In the genomic region with DNA sequence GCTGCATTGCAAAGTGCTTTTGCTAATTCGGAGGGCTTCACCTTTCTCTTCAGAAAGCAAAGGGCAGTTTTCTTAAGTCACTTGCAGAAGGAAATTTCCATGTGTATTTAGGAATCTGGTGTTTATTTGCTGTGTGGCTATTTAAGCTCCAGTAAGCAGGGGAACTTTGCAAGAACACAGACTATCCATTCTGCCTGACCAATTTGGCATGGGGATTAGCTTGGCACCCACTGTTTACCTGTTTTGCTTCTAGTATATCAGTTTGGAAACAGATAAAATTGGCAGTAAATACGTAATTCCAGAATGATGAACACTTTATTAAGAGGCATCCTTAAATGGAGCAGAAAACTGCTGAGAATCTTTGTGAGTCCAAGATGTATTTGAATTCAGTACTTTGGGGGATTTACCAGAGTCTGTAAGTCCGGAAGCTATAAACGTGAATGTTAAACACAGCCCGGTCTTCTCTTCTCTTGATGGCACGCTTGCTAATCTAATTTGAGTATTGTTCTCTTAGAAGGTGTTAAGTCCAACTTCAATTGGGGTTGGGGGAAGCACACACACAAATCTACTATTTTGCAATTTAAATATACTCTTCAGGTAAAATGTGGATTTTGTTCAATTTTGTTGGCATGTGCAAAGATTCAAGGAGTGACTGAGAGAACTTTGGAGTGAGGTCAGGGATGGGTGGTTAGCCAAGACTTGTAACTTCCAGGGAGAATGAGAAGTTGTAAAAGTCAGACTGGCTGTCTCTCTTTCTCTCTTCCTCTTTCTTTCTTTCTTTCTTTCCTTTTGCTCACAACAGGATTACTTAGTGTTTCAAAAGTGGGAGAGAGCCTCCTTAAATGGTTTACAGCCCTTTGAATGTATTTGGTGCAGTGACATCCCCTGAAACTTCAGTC, we compare ENCODE assay signal across 8 cellular contexts. TPM values are rescaled to one million over a fixed set of nuclear protein-coding genes. Genes with fewer than 3 reads are reported as not detected.
DNase-seq lines count a peak whose midpoint lies in the region; ATAC-seq, FAIRE-seq and TF ChIP-seq lines count a peak whose summit lies in the region.

No MANE protein-coding gene starts in this region.

- intact Hi-C loops in HepG2 (cut with micrococcal nuclease; ENCODE audit: unreplicated experiment) (no loop called here), GM12878 (cut with micrococcal nuclease; ENCODE audit: unreplicated experiment) (no loop called here), vagina (cut with DNase I) (loop anchor here (5.0 to 10.0 kb wide), 2 partner anchors 164 to 397 kb away; no protein-coding TSS in a partner anchor)

- peak overlapping the region; percentile 29 to 48 for H3K9ac ChIP-seq in liver (ENCODE audit: low read depth in 1 of 2, low read length in 2 of 2)
- H3K9ac ChIP-seq in HepG2 (ENCODE audit: insufficient read depth, low read depth, low read length), result no peak overlapping the region
- H3K9ac ChIP-seq in GM12878 (ENCODE audit: control insufficient read depth, insufficient read depth, low read length), result peak overlapping the region; percentile 53

- TF ChIP-seq CTCF in liver (IDR thresholded peaks at IDR 0.05; ENCODE audit: low read depth, low read length, missing input control), result no peak
- no peak for TF ChIP-seq CTCF in HepG2 (CRISPR knock-in tag; IDR thresholded peaks at IDR 0.05)
- no peak for TF ChIP-seq CTCF in GM12878 (IDR thresholded peaks at IDR 0.05 in 2 of 3, conservative IDR thresholded peaks at IDR 0.05 in 1 of 3; ENCODE audit: control insufficient read depth in 2 of 3, extremely low read depth in 1 of 3, insufficient read depth in 1 of 3, low read depth in 3 of 3, low read length in 3 of 3)
- TF ChIP-seq CTCF in vagina (IDR thresholded peaks at IDR 0.05), result no peak

- no peaks in the 10 kb centered on the region for H3K36me3 ChIP-seq in liver (ENCODE audit: control insufficient read depth in 4 of 4, insufficient read depth in 3 of 4, low read depth in 1 of 4, low read length in 3 of 4)
- no peaks in the 10 kb centered on the region for H3K36me3 ChIP-seq in HepG2 (replicated peaks in 1 of 2; ENCODE audit: control insufficient read depth in 1 of 2, insufficient read depth in 2 of 2, low read length in 2 of 2)
- no peaks in the 10 kb centered on the region; a peak in 1 of 4 replicates for H3K36me3 ChIP-seq in GM12878 (ENCODE audit: control insufficient read depth in 2 of 2, insufficient read depth in 2 of 2, low read length in 1 of 2)
- no peaks in the 10 kb centered on the region for H3K36me3 ChIP-seq in mesodermal cell (ENCODE audit: control insufficient read depth, insufficient read depth, low read length)
- no peaks in the 10 kb centered on the region for H3K36me3 ChIP-seq in vagina

- TF ChIP-seq RAD21 in liver (IDR thresholded peaks at IDR 0.05) (no peak), HepG2 (CRISPR knock-in tag; IDR thresholded peaks at IDR 0.05) (no peak), GM12878 (IDR thresholded peaks at IDR 0.05; ENCODE audit: insufficient read depth, low read depth, low read length) (no peak)

- no peak for DNase-seq in HepG2 (ENCODE audit: low spot score)
- DNase-seq in GM12878 (ENCODE audit: low read depth, low spot score), result no peak
- no peak for DNase-seq in vagina (ENCODE audit: extremely low spot score in 2 of 2)
- DNase-seq in NCI-H524 treated with DMSO at 0.1 percent for 48 hours (lab: John Stamatoyannopoulos, UW), result no peak
- DNase-seq in amniotic stem cell (lab: John Stamatoyannopoulos, UW), result no peak
- no peak for DNase-seq in NCI-H1417 treated with DMSO at 0.1 percent for 48 hours (lab: John Stamatoyannopoulos, UW)

- in situ Hi-C loops in HepG2 (cut with HindIII; ENCODE audit: extremely low pct_ligation_motif_present, low pct_unique_long_range_greater_than_20kb), result no loop called here
- in situ Hi-C loops in GM12878 (cut with MboI), result no loop called here

- no peak for FAIRE-seq in HepG2 (lab: Jason Lieb, UNC)
- peak; percentile 31 for FAIRE-seq in GM12878 (lab: Jason Lieb, UNC)

- H3K4me1 ChIP-seq in liver (ENCODE audit: control insufficient read depth in 4 of 4, insufficient read depth in 4 of 4, low read length in 3 of 4) (peaks cover 8 to 32% (median 27%) of the 10 kb centered on the region in 4 donors), HepG2 (ENCODE audit: insufficient read depth, low read length) (peaks cover 20% of the 10 kb centered on the region), GM12878 (ENCODE audit: control insufficient read depth, insufficient read depth, low read length) (peaks cover 21% of the 10 kb centered on the region), mesodermal cell (ENCODE audit: control insufficient read depth, insufficient read depth, low read length, poor library complexity, severe bottlenecking) (peaks cover 20% of the 10 kb centered on the region), vagina (peaks cover 62% of the 10 kb centered on the region)

- no peak overlapping the region for H3K4me2 ChIP-seq in HepG2 (ENCODE audit: low read depth, low read length)
- H3K4me2 ChIP-seq in GM12878 (ENCODE audit: control insufficient read depth, insufficient read depth), result peak overlapping the region; percentile 83

- no peaks in the 10 kb centered on the region for H3K27me3 ChIP-seq in liver (ENCODE audit: control insufficient read depth in 4 of 4, insufficient read depth in 4 of 4, low read length in 3 of 4)
- H3K27me3 ChIP-seq in HepG2 (ENCODE audit: control insufficient read depth in 1 of 2, insufficient read depth in 2 of 2, low read length in 2 of 2), result peaks cover 0 to 65% of the 10 kb centered on the region in 2 experiments; a peak in 4 of 5 replicates
- no peaks in the 10 kb centered on the region for H3K27me3 ChIP-seq in GM12878 (replicated peaks in 1 of 2; ENCODE audit: control insufficient read depth in 2 of 2, insufficient read depth in 2 of 2, low read length in 1 of 2)
- no peaks in the 10 kb centered on the region for H3K27me3 ChIP-seq in vagina

- H3K27ac ChIP-seq in liver (ENCODE audit: low read depth in 1 of 2, low read length in 2 of 2), result peak overlapping the region; percentile 42 to 58
- H3K27ac ChIP-seq in HepG2 (ENCODE audit: extremely low read length, insufficient read depth, low read length), result no peak overlapping the region
- H3K27ac ChIP-seq in GM12878 (ENCODE audit: control insufficient read depth, insufficient read depth), result peak overlapping the region; percentile 77
- peak overlapping the region; percentile 64 for H3K27ac ChIP-seq in mesodermal cell (ENCODE audit: low read depth, low read length, severe bottlenecking)
- H3K27ac ChIP-seq in vagina, result peak overlapping the region; percentile 93

- 51% methylated on average over 6 of the region's 6 CpGs for WGBS in liver
- WGBS in HepG2 (ENCODE audit: low lambda C conversion rate), result 35% methylated on average over 6 of the region's 6 CpGs
- WGBS in GM12878 (ENCODE audit: insufficient coverage, insufficient replicate concordance, low lambda C conversion rate, missing lambda C conversion rate), result 1% methylated on average over 6 of the region's 6 CpGs
- 25 to 56% methylated on average over 1 to 2 of the region's 6 CpGs for WGBS in mesodermal cell (ENCODE audit: insufficient coverage in 2 of 2), 2 experiments

- no TSS peak for BruUV-seq in HepG2 (replicated peaks; lab: Mats Ljungman, UMichigan)
- BruUV-seq in GM12878 (replicated peaks; lab: Mats Ljungman, UMichigan), result no TSS peak

- SMC1A ChIA-PET in GM12878 (lab: Charles Lee; ENCODE audit: uncharacterized antibody, unreplicated experiment), result interaction anchor here (0.6 to 5.6 kb wide), 38 partner anchors 8 to 552 kb away, joined by 3 to 230 read pairs (median 4); no protein-coding TSS in a partner anchor

- ATAC-seq in HepG2, result no peak
- ATAC-seq in GM12878, result peak; percentile 53

- RAD21 ChIA-PET in GM12878 (lab: Charles Lee; ENCODE audit: unreplicated experiment), result interaction anchor here (0.7 to 6.7 kb wide), 32 partner anchors 8 to 1539 kb away, joined by 3 to 275 read pairs (median 6); partner anchors contain the start of gene COPS8

- TF ChIP-seq POLR2A in HepG2 (IDR thresholded peaks at IDR 0.05; ENCODE audit: insufficient read depth in 1 of 2, low read depth in 2 of 2, low read length in 2 of 2), result no peak
- TF ChIP-seq POLR2A in GM12878 (IDR thresholded peaks at IDR 0.05; ENCODE audit: low read depth, low read length), result no peak
- no peak for TF ChIP-seq POLR2A in vagina (IDR thresholded peaks at IDR 0.05)

- CTCF ChIA-PET in HepG2 (lab: Yijun Ruan, JAX; ENCODE audit: low intra/inter-chr PET ratio, low total read pairs), result no interaction called here
- CTCF ChIA-PET in GM12878 (lab: Yijun Ruan, JAX), result interaction anchor here (0.6 to 5.0 kb wide), 35 partner anchors 9 to 804 kb away, joined by 3 to 300 read pairs (median 5); no protein-coding TSS in a partner anchor

- H3K4me3 ChIP-seq in liver (ENCODE audit: low read depth in 1 of 3, low read length in 3 of 3), result peak overlapping the region; percentile 34 to 76 (median 64)
- H3K4me3 ChIP-seq in HepG2 (replicated peaks in 1 of 3; ENCODE audit: insufficient read depth in 1 of 3, low read depth in 2 of 3, low read length in 3 of 3), result no peak overlapping the region
- peak overlapping the region; percentile 73 for H3K4me3 ChIP-seq in GM12878
- peak overlapping the region; percentile 32 for H3K4me3 ChIP-seq in mesodermal cell (ENCODE audit: extremely low read depth, insufficient read depth, low read length, poor library complexity, severe bottlenecking)
- peak overlapping the region; percentile 53 to 69 for H3K4me3 ChIP-seq in vagina

- H2AFZ ChIP-seq in HepG2 (ENCODE audit: low read length) (no peak overlapping the region), GM12878 (ENCODE audit: control insufficient read depth, low read depth, low read length) (peak overlapping the region; percentile 19; the same call in 1 of the 2 replicates)

- H4K20me1 ChIP-seq in HepG2 (ENCODE audit: insufficient read depth, low read length), result no peaks in the 10 kb centered on the region
- H4K20me1 ChIP-seq in GM12878 (ENCODE audit: control insufficient read depth, insufficient read depth), result peaks cover 2% of the 10 kb centered on the region; the same call in 1 of the 2 replicates

- no peaks in the 10 kb centered on the region for H3K79me2 ChIP-seq in HepG2 (ENCODE audit: insufficient read depth, low read length)
- peaks cover 26% of the 10 kb centered on the region for H3K79me2 ChIP-seq in GM12878 (ENCODE audit: control insufficient read depth, insufficient read depth, low read length)

- H3K9me3 ChIP-seq in liver (ENCODE audit: control insufficient read depth in 4 of 4, low read length in 3 of 4) (no peaks in the 10 kb centered on the region), HepG2 (ENCODE audit: low read length) (no peaks in the 10 kb centered on the region), GM12878 (replicated peaks; ENCODE audit: control insufficient read depth, insufficient read depth, low read length) (no peaks in the 10 kb centered on the region), mesodermal cell (ENCODE audit: control insufficient read depth, low read length) (no peaks in the 10 kb centered on the region), vagina (no peaks in the 10 kb centered on the region)

- TF ChIP-seq EP300 in HepG2 (IDR thresholded peaks at IDR 0.05; ENCODE audit: low read depth in 2 of 2, low read length in 2 of 2), result no peak
- no peak for TF ChIP-seq EP300 in HepG2 (CRISPR knock-in tag; IDR thresholded peaks at IDR 0.05; ENCODE audit: borderline replicate concordance)
- no peak for TF ChIP-seq EP300 in GM12878 (IDR thresholded peaks at IDR 0.05; ENCODE audit: borderline replicate concordance in 1 of 2, control insufficient read depth in 1 of 2, low read depth in 2 of 2, low read length in 2 of 2)

- POLR2A ChIA-PET in HepG2 (lab: Yijun Ruan, JAX) (no interaction called here), GM12878 (lab: Charles Lee) (interaction anchor here (0.7 to 4.4 kb wide), 10 partner anchors 12 to 489 kb away, joined by 3 to 32 read pairs (median 4); no protein-coding TSS in a partner anchor)

RNA-seq across cellular contexts. Expression of gene ACKR3, which starts 0.7 kb away (rescaled TPM):
- total RNA-seq in liver, result 1 to 10 TPM; 2.6 to 6.0 TPM
- 1 to 10 TPM; 1.6 to 3.5 TPM for polyA plus RNA-seq in liver
- not detected in 2 replicates for total RNA-seq in HepG2 (2016; rRNA removed; fragmentation: Illumina TruSeq; extraction: Trizol)
- total RNA-seq in HepG2 (2016; cell fraction: cytosol; rRNA removed; fragmentation: Illumina TruSeq; extraction: Trizol; ENCODE audit: low read depth), result not detected in 2 replicates
- total RNA-seq in HepG2 (2016; cell fraction: insoluble cytoplasmic fraction; rRNA removed; fragmentation: Illumina TruSeq; extraction: Trizol), result not detected in 2 replicates
- not detected in 2 replicates for total RNA-seq in HepG2 (2016; cell fraction: membrane; rRNA removed; fragmentation: Illumina TruSeq; extraction: Trizol)
- not detected in 2 replicates for total RNA-seq in HepG2 (2016; cell fraction: nucleus; rRNA removed; fragmentation: Illumina TruSeq; extraction: Trizol)
- polyA plus RNA-seq in HepG2 (2011; rRNA removed), result 0.04 TPM in 1 of 2 replicates, not detected in the other
- polyA plus RNA-seq in HepG2 (2011; cell fraction: cytosol; rRNA removed), result 0.03 TPM in 1 of 2 replicates, not detected in the other
- 0.23 TPM in 1 of 2 replicates, not detected in the other for polyA plus RNA-seq in HepG2 (2011; cell fraction: nucleus; rRNA removed)
- not detected in 2 replicates for polyA plus RNA-seq in HepG2 (2012)
- not detected in 2 replicates for polyA plus RNA-seq in HepG2 (2016; cell fraction: cytosol; fragmentation: Illumina TruSeq; extraction: Trizol; ENCODE audit: low read depth)
- not detected in 2 replicates for polyA plus RNA-seq in HepG2 (2016; cell fraction: insoluble cytoplasmic fraction; fragmentation: Illumina TruSeq; extraction: Trizol; ENCODE audit: low read depth)
- polyA plus RNA-seq in HepG2 (2016; cell fraction: membrane; fragmentation: Illumina TruSeq; extraction: Trizol; ENCODE audit: low read depth), result not detected in 2 replicates
- not detected in 2 replicates for polyA plus RNA-seq in HepG2 (2016; cell fraction: nucleus; fragmentation: Illumina TruSeq; extraction: Trizol; ENCODE audit: insufficient read depth, low read depth)
- 9.1 TPM in 1 of 2 replicates, not detected in the other for polyA minus RNA-seq in HepG2 (2011; rRNA and poly(A)+ RNA removed; ENCODE audit: low replicate concordance)
- polyA minus RNA-seq in HepG2 (2011; cell fraction: cytosol; rRNA and poly(A)+ RNA removed), result not detected in 2 replicates
- polyA minus RNA-seq in HepG2 (2011; cell fraction: nucleus; rRNA and poly(A)+ RNA removed), result not detected in 2 replicates
- 179 and 190 TPM in 2 replicates for total RNA-seq in GM12878 (2013; cell fraction: nucleolus; rRNA removed)
- 6.7 and 10.0 TPM in 2 replicates for total RNA-seq in GM12878 (2014; rRNA removed)
- total RNA-seq in GM12878 (2014; rRNA removed; fragmentation: Illumina TruSeq; extraction: Trizol), result 3.0 and 4.8 TPM in 2 replicates
- 7.0 and 7.4 TPM in 2 replicates for total RNA-seq in GM12878 (2021)
- 13.1 TPM for polyA plus RNA-seq in GM12878 (2011; ENCODE audit: low read depth)
- polyA plus RNA-seq in GM12878 (2011; rRNA removed), result 79.2 and 154 TPM in 2 replicates
- 198 and 252 TPM in 2 replicates for polyA plus RNA-seq in GM12878 (2011; cell fraction: cytosol; rRNA removed)
- polyA plus RNA-seq in GM12878 (2011; cell fraction: nucleus; rRNA removed), result 175 and 259 TPM in 2 replicates
- polyA plus RNA-seq in GM12878 (2012), result 12.5 and 14.4 TPM in 2 replicates
- 8.4 and 11.1 TPM in 2 replicates for polyA plus RNA-seq in GM12878 (2014; fragmentation: Illumina TruSeq; extraction: Trizol)
- polyA plus RNA-seq in GM12878 (2014; fragmentation: Nextera tagmentation; extraction: Ambion mirVana), result 1 to 10 TPM; 3.1 to 3.8 TPM
- 7.7 and 9.5 TPM in 2 replicates for polyA plus RNA-seq in GM12878 (2014; rRNA removed)
- polyA plus RNA-seq in GM12878 (2016; fragmentation: Nextera tagmentation; extraction: Ambion mirVana), result 1 to 10 TPM; 6.1 to 6.2 TPM
- 349 and 417 TPM in 2 replicates for polyA minus RNA-seq in GM12878 (2011; rRNA and poly(A)+ RNA removed)
- 24.4 and 33.4 TPM in 2 replicates for polyA minus RNA-seq in GM12878 (2011; cell fraction: cytosol; rRNA and poly(A)+ RNA removed)
- polyA minus RNA-seq in GM12878 (2011; cell fraction: nucleus; rRNA and poly(A)+ RNA removed), result 62.5 and 74.1 TPM in 2 replicates
- 15.3 TPM for polyA plus RNA-seq in mesodermal cell (2013, experiment 1 of 2)
- 11.6 TPM for polyA plus RNA-seq in mesodermal cell (2013, experiment 2 of 2)
- total RNA-seq in vagina, result 55.5 TPM

Comparison
In these comparisons a context has a peak if more than half of its experiments do, and no peak if none do; other contexts are left out.
1. H3K4me3 ChIP-seq: peak in liver (3 of 3), GM12878 (single experiment), mesodermal cell (single experiment) and vagina (2 of 2); none in HepG2 (0 of 3).